14 cellular contexts compared by ENCODE assay signal in genomic region chr17:77999413-78000173, GRCh38. TPM values are rescaled to one million over a fixed set of nuclear protein-coding genes. Genes with fewer than 3 reads are reported as not detected.
DNase-seq lines count a peak whose midpoint lies in the region; ATAC-seq, FAIRE-seq and TF ChIP-seq lines count a peak whose summit lies in the region.
"Had no signal": no experiment of that assay in that cellular context is flagged by ENCODE, and none has a peak within 500 bp of the region (broad histone marks: within the 10 kb centered on the region; RNA-seq: fewer than 3 reads in every experiment).

No MANE protein-coding gene starts in this region.

- ATAC-seq in CD8-positive, alpha-beta T cell = no peak
- ATAC-seq: GM12878 had no signal

- no peak overlapping the region for H2BK5ac ChIP-seq in mesendoderm (ENCODE audit: low read length)

- H3K36me3 Mint-ChIP-seq in CD8-positive, alpha-beta T cell = peaks cover 29% of the 10 kb centered on the region
- H3K36me3 Mint-ChIP-seq in endodermal cell (ENCODE audit: low read depth) = peaks cover 5% of the 10 kb centered on the region

- intact Hi-C loops in CD8-positive, alpha-beta T cell (cut with DNase I, micrococcal nuclease) = loop anchor here (5.0 kb wide), 1 partner anchor 37 kb away; no protein-coding TSS in a partner anchor
- intact Hi-C loops in ascending aorta (cut with DNase I) = loop anchor here (5.0 kb wide), 1 partner anchor 42 kb away; the partner anchor contains the start of gene TNRC6C

- H2BK15ac ChIP-seq in mesendoderm (replicated peaks; ENCODE audit: low read depth) = no peak overlapping the region

- TF ChIP-seq CTCF in CD8-positive, alpha-beta T cell (IDR thresholded peaks at IDR 0.05) = no peak
- no peak for TF ChIP-seq CTCF in ascending aorta (IDR thresholded peaks at IDR 0.05)
- TF ChIP-seq CTCF in endodermal cell (conservative IDR thresholded peaks at IDR 0.05) = no peak

- no peaks in the 10 kb centered on the region for H3K27me3 ChIP-seq in CD8-positive, alpha-beta T cell (ENCODE audit: insufficient read depth, low read length)
- H3K27me3 ChIP-seq in ascending aorta (no peaks in the 10 kb centered on the region), mesendoderm (ENCODE audit: insufficient read depth, low read length, poor library complexity) (no peaks in the 10 kb centered on the region), SJCRH30 (no peaks in the 10 kb centered on the region), endodermal cell (ENCODE audit: control insufficient read depth, insufficient read depth, low read length, poor library complexity, severe bottlenecking) (no peaks in the 10 kb centered on the region)
- H3K27me3 ChIP-seq: upper lobe of left lung had no signal

- H4K8ac ChIP-seq in mesendoderm (ENCODE audit: low read depth, low read length) = no peak overlapping the region

- H3K4me2 ChIP-seq in mesendoderm (ENCODE audit: low read length) = no peak overlapping the region

- no peak for FAIRE-seq in GM19239 (lab: Jason Lieb, UNC)
- FAIRE-seq: GM12878 had no signal

- CTCF ChIA-PET in CD8-positive, alpha-beta T cell (lab: Charles Lee) = interaction anchor here (1.0 kb wide), 1 partner anchor 15 kb away, joined by 3 read pairs; no protein-coding TSS in a partner anchor

- POLR2A ChIA-PET in CD8-positive, alpha-beta T cell (lab: Charles Lee) = interaction anchor here (0.9 kb wide), 1 partner anchor 10 kb away, joined by 3 read pairs; no protein-coding TSS in a partner anchor

- no peak overlapping the region for H3K18ac ChIP-seq in mesendoderm (ENCODE audit: low read length)

- H3K4me3 Mint-ChIP-seq in CD8-positive, alpha-beta T cell = no peak overlapping the region
- no peak overlapping the region for H3K4me3 Mint-ChIP-seq in endodermal cell
- H3K4me3 Mint-ChIP-seq: activated T-cell treated with anti-CD3 and anti-CD28 coated beads, Interleukin-2, amount 50 U/mL, for 24 hours; central memory CD8-positive, alpha-beta T cell had no signal

- no peak overlapping the region for H3K4me3 ChIP-seq in CD8-positive, alpha-beta T cell (ENCODE audit: low read depth, low read length)
- H3K4me3 ChIP-seq in ascending aorta = no peak overlapping the region
- H3K4me3 ChIP-seq in mesendoderm (ENCODE audit: low read length) = no peak overlapping the region
- H3K4me3 ChIP-seq in SJCRH30 = no peak overlapping the region
- H3K4me3 ChIP-seq in endodermal cell (ENCODE audit: low read length) = no peak overlapping the region
- H3K4me3 ChIP-seq: GM12878, upper lobe of left lung had no signal

- H3K23ac ChIP-seq in mesendoderm (ENCODE audit: low read length) = no peak overlapping the region

- H3K9me3 ChIP-seq in CD8-positive, alpha-beta T cell (ENCODE audit: low read length) = no peaks in the 10 kb centered on the region
- H3K9me3 ChIP-seq in ascending aorta = no peaks in the 10 kb centered on the region
- no peaks in the 10 kb centered on the region for H3K9me3 ChIP-seq in SJCRH30 (replicated peaks)
- H3K9me3 ChIP-seq in endodermal cell (ENCODE audit: control insufficient read depth, low read length) = no peaks in the 10 kb centered on the region
- H3K9me3 ChIP-seq: upper lobe of left lung had no signal

- no peaks in the 10 kb centered on the region for H3K9me3 Mint-ChIP-seq in CD8-positive, alpha-beta T cell
- no peaks in the 10 kb centered on the region for H3K9me3 Mint-ChIP-seq in endodermal cell
- H3K9me3 Mint-ChIP-seq: activated T-cell treated with anti-CD3 and anti-CD28 coated beads, Interleukin-2, amount 50 U/mL, for 24 hours; central memory CD8-positive, alpha-beta T cell had no signal

- H3K36me3 ChIP-seq in CD8-positive, alpha-beta T cell (ENCODE audit: insufficient read depth, low read length) = peaks cover 3% of the 10 kb centered on the region
- H3K36me3 ChIP-seq in ascending aorta (no peaks in the 10 kb centered on the region), mesendoderm (ENCODE audit: control insufficient read depth, insufficient read depth, low read length) (no peaks in the 10 kb centered on the region), SJCRH30 (no peaks in the 10 kb centered on the region), endodermal cell (ENCODE audit: control insufficient read depth, insufficient read depth, low read length) (peaks cover 6% of the 10 kb centered on the region)
- H3K36me3 ChIP-seq: upper lobe of left lung had no signal

- WGBS in mesendoderm (ENCODE audit: extremely low coverage, insufficient coverage, low lambda C conversion rate) = no CpG with 5 or more reads among the region's 7 CpGs
- WGBS in endodermal cell (ENCODE audit: insufficient coverage in 1 of 2, insufficient read length in 1 of 2), 2 experiments = 91 to 96% methylated on average over 6 to 7 of the region's 7 CpGs

- H3K9ac ChIP-seq in mesendoderm (ENCODE audit: low read length) (no peak overlapping the region), endodermal cell (ENCODE audit: extremely low read depth, low read length, poor library complexity, severe bottlenecking) (no peak overlapping the region)

- H3K56ac ChIP-seq in mesendoderm (ENCODE audit: low read length) = no peak overlapping the region

- no peak overlapping the region for H4K5ac ChIP-seq in mesendoderm (ENCODE audit: low read length)

- peaks cover 86% of the 10 kb centered on the region for H3K4me1 Mint-ChIP-seq in CD8-positive, alpha-beta T cell (ENCODE audit: low read depth)
- peaks cover 27% of the 10 kb centered on the region for H3K4me1 Mint-ChIP-seq in endodermal cell

- H3K27ac ChIP-seq in CD8-positive, alpha-beta T cell (ENCODE audit: low read depth, low read length) = no peak overlapping the region
- peak overlapping the region; percentile 8 to 69 for H3K27ac ChIP-seq in ascending aorta
- no peak overlapping the region for H3K27ac ChIP-seq in mesendoderm (ENCODE audit: low read depth, low read length)
- no peak overlapping the region for H3K27ac ChIP-seq in SJCRH30
- no peak overlapping the region for H3K27ac ChIP-seq in endodermal cell (ENCODE audit: low read depth, low read length)
- H3K27ac ChIP-seq: upper lobe of left lung had no signal

- H3K79me1 ChIP-seq in mesendoderm (ENCODE audit: low read length) = peaks cover 8% of the 10 kb centered on the region

- peaks cover 54% of the 10 kb centered on the region for H3K4me1 ChIP-seq in CD8-positive, alpha-beta T cell (ENCODE audit: insufficient read depth, low read length)
- H3K4me1 ChIP-seq in ascending aorta (peaks cover 0 to 41% of the 10 kb centered on the region in 2 donors), mesendoderm (ENCODE audit: control insufficient read depth, low read depth, low read length) (peaks cover 5% of the 10 kb centered on the region), SJCRH30 (peaks cover 5% of the 10 kb centered on the region; the same call in 1 of the 2 replicates), endodermal cell (ENCODE audit: control insufficient read depth, insufficient read depth, low read length) (peaks cover 17% of the 10 kb centered on the region)

- H3K79me2 ChIP-seq in mesendoderm (ENCODE audit: control insufficient read depth, insufficient read depth, low read length) = no peaks in the 10 kb centered on the region

- no peak for DNase-seq in CD8-positive, alpha-beta T cell
- DNase-seq in HuH-7 (ENCODE audit: low spot score) (peak; percentile 36), ascending aorta (ENCODE audit: low spot score in 2 of 2) (no peak), mesendoderm (peak; percentile 74), DMS53 (lab: John Stamatoyannopoulos, UW) (no peak), GM19239 (ENCODE audit: insufficient read length, low spot score) (no peak), SJCRH30 (no peak), endodermal cell (no peak)
- DNase-seq: activated T-cell treated with anti-CD3 and anti-CD28 coated beads, Interleukin-2, amount 50 U/mL, for 24 hours; NCI-H187; OCI-M1; upper lobe of left lung had no signal

- no peak overlapping the region for H2BK120ac ChIP-seq in mesendoderm (ENCODE audit: low read depth, low read length)

- peak overlapping the region; percentile 66 for H3K27ac Mint-ChIP-seq in CD8-positive, alpha-beta T cell
- no peak overlapping the region for H3K27ac Mint-ChIP-seq in endodermal cell
- H3K27ac Mint-ChIP-seq: activated T-cell treated with anti-CD3 and anti-CD28 coated beads, Interleukin-2, amount 50 U/mL, for 24 hours had no signal

- H3K4ac ChIP-seq in mesendoderm (ENCODE audit: low read depth, low read length) = no peak overlapping the region

- H3K27me3 Mint-ChIP-seq in CD8-positive, alpha-beta T cell (ENCODE audit: low read depth) = no peaks in the 10 kb centered on the region
- no peaks in the 10 kb centered on the region for H3K27me3 Mint-ChIP-seq in endodermal cell (ENCODE audit: insufficient read depth)
- H3K27me3 Mint-ChIP-seq: activated T-cell treated with anti-CD3 and anti-CD28 coated beads, Interleukin-2, amount 50 U/mL, for 24 hours; central memory CD8-positive, alpha-beta T cell had no signal

- H2AK5ac ChIP-seq in mesendoderm (ENCODE audit: low read length) = no peak overlapping the region

RNA-seq across cellular contexts. Expression of gene TNRC6C, which starts 41.1 kb away (rescaled TPM):
- total RNA-seq in CD8-positive, alpha-beta T cell = 10 to 100 TPM; 49.3 to 53.8 TPM
- total RNA-seq in ascending aorta (25.8 TPM), endodermal cell (10 to 100 TPM; 22.4 to 40.2 TPM)
- 3.7 TPM for polyA plus RNA-seq in mesendoderm (2013, experiment 1 of 2)
- polyA plus RNA-seq in mesendoderm (2013, experiment 2 of 2) = 3.7 TPM
- 12.7 and 13.4 TPM in 2 replicates for total RNA-seq in SJCRH30 (2014; rRNA removed; shearing (Covaris generic))
- polyA plus RNA-seq in endodermal cell (2013, experiment 1 of 2) = 10.8 TPM
- 10.1 TPM for polyA plus RNA-seq in endodermal cell (2013, experiment 2 of 2)

Comparison
In these comparisons a context has a peak if more than half of its experiments do, and no peak if none do; other contexts are left out.
1. DNase-seq: peak in HuH-7 (single experiment) and mesendoderm (single experiment); none in CD8-positive, alpha-beta T cell (0 of 7), ascending aorta (0 of 2), DMS53 (single experiment), GM19239 (single experiment), SJCRH30 (0 of 2) and endodermal cell (single experiment).
2. H3K27ac ChIP-seq: peak in ascending aorta (2 of 2); none in CD8-positive, alpha-beta T cell (single experiment), mesendoderm (single experiment), SJCRH30 (single experiment) and endodermal cell (single experiment).